In genomic region chr7:44665531-44666213, GRCh38 we compare ENCODE assay signal across 1 cellular context.
A peak's percentile ranks its signal among the peaks of the same experiment; 100 is the strongest.
TF ChIP-seq lines count a peak whose summit lies in the region.

No MANE protein-coding gene starts in this region.

TF ChIP-seq in K562, 482 proteins besides CTCF, POLR2A, EP300 and RAD21 (continued from another document):
- TF ChIP-seq RNF219 (CRISPR knock-in tag; IDR thresholded peaks at IDR 0.05) (no peak), SNAPC5 (CRISPR knock-in tag; IDR thresholded peaks at IDR 0.05) (no peak), SMAD1 (IDR thresholded peaks at IDR 0.05; ENCODE audit: low read depth, low read length, partially characterized antibody) (no peak), NBN (IDR thresholded peaks at IDR 0.05; ENCODE audit: low read depth) (no peak), ZNF316 (IDR thresholded peaks at IDR 0.05) (peak; percentile 79), ZNF384 (IDR thresholded peaks at IDR 0.05; ENCODE audit: low read depth, low read length) (no peak), ARID4B (CRISPR knock-in tag; IDR thresholded peaks at IDR 0.05) (no peak), ZNF318 (IDR thresholded peaks at IDR 0.05; ENCODE audit: borderline replicate concordance in 1 of 2, low read depth in 1 of 2) (no peak), SIRT6 (IDR thresholded peaks at IDR 0.05; ENCODE audit: low read depth, low read length) (no peak), MAFG (tag; conservative IDR thresholded peaks at IDR 0.05) (peak; percentile 42; the same call in 1 of the 2 replicates), MAFK (IDR thresholded peaks at IDR 0.05; ENCODE audit: low read length) (peak; percentile 65; the same call in 1 of the 2 replicates), EZH2 (IDR thresholded peaks at IDR 0.05; ENCODE audit: borderline replicate concordance, low read depth, low read length) (no peak), KAT8 (IDR thresholded peaks at IDR 0.05; ENCODE audit: low read depth) (no peak), COPS2 (conservative IDR thresholded peaks at IDR 0.05) (no peak), RFX5 (IDR thresholded peaks at IDR 0.05; ENCODE audit: low read depth, low read length) (no peak), HDAC2 (IDR thresholded peaks at IDR 0.05) (no peak), ZNF146 (CRISPR knock-in tag; IDR thresholded peaks at IDR 0.05; ENCODE audit: unreplicated experiment) (no peak), JUN (IDR thresholded peaks at IDR 0.05; ENCODE audit: borderline replicate concordance, low read depth, low read length) (no peak), JUN (CRISPR knock-in tag; IDR thresholded peaks at IDR 0.05; ENCODE audit: borderline replicate concordance) (no peak), CHCHD3 (CRISPR knock-in tag; IDR thresholded peaks at IDR 0.05) (no peak), MYC (IDR thresholded peaks at IDR 0.05; ENCODE audit: low read depth, low read length) (no peak), MYC (CRISPR knock-in tag; IDR thresholded peaks at IDR 0.05; ENCODE audit: borderline replicate concordance, low read depth) (no peak), PPARD (CRISPR knock-in tag; IDR thresholded peaks at IDR 0.05) (no peak), YBX1 (IDR thresholded peaks at IDR 0.05) (no peak), C11orf30 (IDR thresholded peaks at IDR 0.05; ENCODE audit: low read depth) (peak; percentile 60), HNRNPH1 (optimal IDR thresholded peaks at IDR 0.05; ENCODE audit: low read depth, low read length) (no peak), MBD2 (IDR thresholded peaks at IDR 0.05; ENCODE audit: borderline replicate concordance, low read depth) (no peak), CBX3 (IDR thresholded peaks at IDR 0.05; ENCODE audit: borderline replicate concordance in 1 of 2, low read length in 2 of 2) (no peak)
